In the genomic region with DNA sequence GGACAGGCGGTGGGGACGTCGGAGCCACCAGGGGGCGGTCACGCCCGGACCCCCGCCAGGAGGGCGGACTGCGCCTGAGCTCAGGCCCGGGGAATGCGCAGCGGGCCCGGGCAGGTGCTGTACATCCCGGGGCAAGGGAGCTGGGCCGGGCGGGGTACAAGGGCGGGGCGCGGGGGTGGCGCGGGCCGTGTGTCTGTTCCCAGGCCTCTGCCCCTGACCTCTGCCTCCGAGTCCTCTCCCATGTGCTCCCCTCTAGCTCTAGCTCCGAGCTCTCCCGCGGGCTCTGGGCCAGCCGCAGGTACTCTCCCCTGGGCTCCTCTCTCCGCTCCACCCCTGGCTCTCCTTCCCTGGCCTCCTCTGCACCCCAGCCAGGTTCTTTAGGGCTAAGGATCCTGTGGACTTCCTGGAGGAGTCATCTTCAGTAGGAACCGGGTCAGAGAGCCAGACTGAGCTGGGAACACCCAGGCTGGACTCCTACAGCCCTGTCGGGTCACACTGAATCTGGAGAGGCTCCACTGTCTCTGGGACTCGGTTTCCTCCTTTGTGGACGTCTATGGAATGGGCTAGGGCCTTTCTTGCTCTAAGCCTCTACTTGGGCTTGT, we compare ENCODE assay signal across 10 cellular contexts. TPM values are rescaled to one million over a fixed set of nuclear protein-coding genes. Genes with fewer than 3 reads are reported as not detected.
A peak's percentile ranks its signal among the peaks of the same experiment; 100 is the strongest.
DNase-seq lines count a peak whose midpoint lies in the region; ATAC-seq and TF ChIP-seq lines count a peak whose summit lies in the region.
"Had no signal": no experiment of that assay in that cellular context is flagged by ENCODE, and none has a peak within 500 bp of the region (broad histone marks: within the 10 kb centered on the region; RNA-seq: fewer than 3 reads in every experiment).

No MANE protein-coding gene starts in this region.

- DNase-seq in left ventricle myocardium superior (peak; percentile 77), T-helper 17 cell (no peak), DMS114 treated with DMSO at 0.1 percent for 48 hours (lab: John Stamatoyannopoulos, UW; ENCODE audit: unreplicated experiment) (no peak), NCI-H524 treated with DMSO at 0.1 percent for 48 hours (lab: John Stamatoyannopoulos, UW) (no peak)
- peak; percentile 25 to 27 for DNase-seq in stimulated activated CD8-positive, alpha-beta memory T cell treated with anti-CD3 and anti-CD28 coated beads, Interleukin-2, amount 100 ng/mL, for 48 hours (ENCODE audit: low read depth in 2 of 2)

- H3K27me3 Mint-ChIP-seq in T-helper 17 cell = peaks cover 33% of the 10 kb centered on the region

- H3K4me3 Mint-ChIP-seq in T-helper 17 cell = no peak overlapping the region
- H3K4me3 Mint-ChIP-seq: stimulated activated naive CD8-positive, alpha-beta T cell treated with anti-CD3 and anti-CD28 coated beads, Interleukin-15, Interleukin-2, amounts not matched to agents 100 ng/mL and 50 ng/mL, for 24 hours had no signal

- H3K27ac ChIP-seq in VCaP = no peak overlapping the region
- H3K27ac ChIP-seq: KMS-11 had no signal

- peak; percentile 55; the same call in 1 of the 2 replicates for TF ChIP-seq CTCF in GM12875 (IDR thresholded peaks at IDR 0.05; ENCODE audit: borderline replicate concordance, insufficient read depth, low read depth, low read length)
- TF ChIP-seq CTCF in VCaP (conservative IDR thresholded peaks at IDR 0.05) = 0 out of 2 replicates have a peak, but pooled peaks have one; percentile 17

- H3K27ac Mint-ChIP-seq in T-helper 17 cell = no peak overlapping the region
- H3K27ac Mint-ChIP-seq: stimulated activated naive CD8-positive, alpha-beta T cell treated with anti-CD3 and anti-CD28 coated beads, Interleukin-15, Interleukin-2, amounts not matched to agents 100 ng/mL and 50 ng/mL, for 24 hours had no signal

- peaks cover 24% of the 10 kb centered on the region for H3K4me1 Mint-ChIP-seq in T-helper 17 cell

- peak; percentile 7 for ATAC-seq in left ventricle myocardium superior
- no peak for ATAC-seq in T-helper 17 cell
- no peak for ATAC-seq in HG03039 (IDR thresholded peaks at IDR 0.05; ENCODE audit: unreplicated experiment)

- H3K9me3 ChIP-seq in T-helper 17 cell (ENCODE audit: control insufficient read depth, low read length, poor library complexity, severe bottlenecking) = no peaks in the 10 kb centered on the region

- intact Hi-C loops in left ventricle myocardium superior (cut with micrococcal nuclease) = no loop called here

- no peak overlapping the region for H3K4me3 ChIP-seq in GM12875 (ENCODE audit: low read depth, low read length)

- peaks cover 3% of the 10 kb centered on the region for H3K36me3 Mint-ChIP-seq in T-helper 17 cell (ENCODE audit: low read depth)

RNA-seq across cellular contexts. Expression of a gene that starts 2.3 kb away (rescaled TPM):
- 222 TPM for total RNA-seq in left ventricle myocardium superior
- total RNA-seq in T-helper 17 cell = 1 to 10 TPM; 3.4 to 4.5 TPM

RNA-seq across cellular contexts. Expression of a gene that starts 3.9 kb away (rescaled TPM):
- total RNA-seq in left ventricle myocardium superior = 7.0 TPM
- total RNA-seq in T-helper 17 cell = 1 to 10 TPM in 1 of 2 donors, under 1 TPM in 1; 0.91 to 1.0 TPM

RNA-seq across cellular contexts. Expression of a gene that starts 21.1 kb away (rescaled TPM):
- total RNA-seq in left ventricle myocardium superior = 150 TPM
- 10 to 100 TPM; 28.4 to 36.2 TPM for total RNA-seq in T-helper 17 cell

RNA-seq across cellular contexts. Expression of a gene that starts 32.2 kb away (rescaled TPM):
- 9.9 TPM for total RNA-seq in left ventricle myocardium superior
- 10 to 100 TPM; 11.0 to 13.1 TPM for total RNA-seq in T-helper 17 cell

Comparison
In these comparisons a context has a peak if more than half of its experiments do, and no peak if none do; other contexts are left out.
1. DNase-seq: peak in left ventricle myocardium superior (single experiment) and stimulated activated CD8-positive, alpha-beta memory T cell treated with anti-CD3 and anti-CD28 coated beads, Interleukin-2, amount 100 ng/mL, for 48 hours (2 of 2); none in T-helper 17 cell (0 of 3), DMS114 treated with DMSO at 0.1 percent for 48 hours (single experiment) and NCI-H524 treated with DMSO at 0.1 percent for 48 hours (single experiment).
2. RNA of a gene that starts 2.3 kb away (total RNA-seq): 222 TPM in left ventricle myocardium superior (single experiment); 3.4 to 4.5 TPM in T-helper 17 cell; every median in the first group is over 10 times any median in the second.